ENCODE assay signal across 13 cellular contexts in genomic region chr11:79200398-79201070, GRCh38.
"Had no signal": no experiment of that assay in that cellular context is flagged by ENCODE, and none has a peak within 500 bp of the region (broad histone marks: within the 10 kb centered on the region; RNA-seq: fewer than 3 reads in every experiment).

No MANE protein-coding gene starts in this region.

- H3K27ac ChIP-seq: pancreas, tibial nerve, vagina had no signal

- ATAC-seq: pancreas had no signal

- H3K4me3 ChIP-seq: lung, pancreas, tibial nerve, vagina had no signal

- H3K9me3 ChIP-seq: pancreas, vagina had no signal

- H3K27me3 ChIP-seq: pancreas, tibial nerve, vagina had no signal

- H3K36me3 ChIP-seq: pancreas, tibial nerve, vagina had no signal

- H3K4me1 ChIP-seq: pancreas, tibial nerve had no signal

- DNase-seq: activated B cell treated with CpG ODN at 0.5 μM for 24 hours; activated CD4-positive, alpha-beta T cell treated with anti-CD3 and anti-CD28 coated beads for 48 hours; activated CD8-positive, alpha-beta memory T cell treated with anti-CD3 and anti-CD28 coated beads for 24 hours; activated naive CD8-positive, alpha-beta T cell treated with anti-CD3 and anti-CD28 coated beads for 36 hours; aorta; hippocampal formation; naive B cell; pancreas; stimulated activated naive B cell treated with anti-CD40 and anti-IgM and Interleukin-4, amounts not matched to agents 10 μg/mL and 1 μg/mL and 100 μg/mL, for 72 hours; SW 1271 had no signal
